Comparison of ENCODE assay signal across 15 cellular contexts in the genomic region with DNA sequence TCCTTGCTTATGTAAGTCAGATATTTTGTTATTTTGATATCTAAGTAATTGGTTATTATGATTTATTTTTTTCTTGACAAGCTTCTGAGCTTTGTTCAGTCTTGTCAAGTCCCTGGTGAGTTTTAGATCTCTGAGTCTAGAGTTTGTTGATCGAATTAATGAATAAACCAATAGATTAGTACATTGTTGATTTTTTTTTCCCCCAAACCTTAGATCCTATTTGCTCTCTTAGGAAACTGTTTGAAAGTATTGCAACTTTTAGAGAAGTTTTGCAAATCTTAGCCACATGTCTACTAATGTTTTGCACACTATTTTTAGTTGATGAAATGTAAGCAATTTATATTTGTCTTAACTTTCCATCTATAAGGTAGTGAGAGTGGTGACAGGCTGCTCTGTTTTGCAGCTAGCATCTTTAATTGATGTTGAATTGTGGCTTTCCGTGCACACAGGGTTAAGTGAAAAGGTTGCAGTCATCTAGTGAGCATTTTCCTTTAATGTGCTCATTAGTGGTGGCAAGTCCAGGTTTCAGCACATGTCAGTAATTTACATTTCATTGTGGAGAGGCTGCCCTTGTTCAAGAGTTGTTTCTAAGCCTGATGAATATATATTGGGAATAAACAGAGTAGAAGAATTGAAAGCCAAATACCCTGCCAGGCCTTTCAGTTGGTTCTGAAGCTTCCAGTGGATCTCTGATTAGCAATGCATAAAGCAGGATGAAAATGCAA.
"Had no signal": no experiment of that assay in that cellular context is flagged by ENCODE, and none has a peak within 500 bp of the region (broad histone marks: within the 10 kb centered on the region; RNA-seq: fewer than 3 reads in every experiment).

No MANE protein-coding gene starts in this region.

- H3K4me3 ChIP-seq: body of pancreas, pancreas had no signal

- H3K4me1 Mint-ChIP-seq: activated B cell treated with CpG ODN at 0.5 μM for 24 hours; activated CD4-positive, alpha-beta T cell treated with anti-CD3 and anti-CD28 coated beads, Interleukin-2, amount 10 ng/mL, durations not matched to agents 24 days and 14 days; central memory CD8-positive, alpha-beta T cell had no signal

- H3K27ac ChIP-seq: body of pancreas, pancreas had no signal

- H3K4me3 Mint-ChIP-seq: activated B cell treated with CpG ODN at 0.5 μM for 24 hours; activated CD4-positive, alpha-beta T cell treated with anti-CD3 and anti-CD28 coated beads, Interleukin-2, amount 10 ng/mL, durations not matched to agents 24 days and 14 days; activated naive CD4-positive, alpha-beta T cell treated with anti-CD3 and anti-CD28 coated beads for 36 hours; activated T-helper 17 cell treated with anti-CD3 and anti-CD28 coated beads, Interleukin-2, amount 50 U/mL, for 72 hours; central memory CD8-positive, alpha-beta T cell; dendritic cell treated with granulocyte-macrophage colony-stimulating factor and Interleukin-4, amounts not matched to agents 40 ng/mL and 50 ng/mL, for 4 days; nephron; stimulated activated naive CD8-positive, alpha-beta T cell treated with anti-CD3 and anti-CD28 coated beads, Interleukin-15, amount 100 ng/mL, for 72 hours; T-helper 17 cell had no signal

- H3K27me3 Mint-ChIP-seq: activated B cell treated with CpG ODN at 0.5 μM for 24 hours; activated CD4-positive, alpha-beta T cell treated with anti-CD3 and anti-CD28 coated beads, Interleukin-2, amount 10 ng/mL, durations not matched to agents 24 days and 14 days; activated T-helper 17 cell treated with anti-CD3 and anti-CD28 coated beads, Interleukin-2, amount 50 U/mL, for 72 hours; central memory CD8-positive, alpha-beta T cell; dendritic cell treated with granulocyte-macrophage colony-stimulating factor and Interleukin-4, amounts not matched to agents 40 ng/mL and 50 ng/mL, for 4 days; stimulated activated naive CD8-positive, alpha-beta T cell treated with anti-CD3 and anti-CD28 coated beads, Interleukin-15, amount 100 ng/mL, for 72 hours; T-helper 17 cell had no signal

- DNase-seq: activated B cell treated with CpG ODN at 0.5 μM for 24 hours; activated CD4-positive, alpha-beta T cell treated with anti-CD3 and anti-CD28 coated beads, Interleukin-2, amount 10 ng/mL, durations not matched to agents 24 days and 14 days; activated naive CD4-positive, alpha-beta T cell treated with anti-CD3 and anti-CD28 coated beads for 36 hours; activated T-cell treated with anti-CD3 and anti-CD28 coated beads for 4 hours; body of pancreas; erythroblast; pancreas; stimulated activated CD4-positive, alpha-beta T cell treated with anti-CD3 and anti-CD28 coated beads, Interleukin-15, amount 100 ng/mL, for 24 hours; stimulated activated CD4-positive, alpha-beta T cell treated with anti-CD3 and anti-CD28 coated beads, Interleukin-4, amount 100 ng/mL, for 24 hours; stimulated activated naive CD8-positive, alpha-beta T cell treated with anti-CD3 and anti-CD28 coated beads, Interleukin-15, amount 100 ng/mL, for 72 hours; T-helper 17 cell had no signal

- H3K9me3 ChIP-seq: body of pancreas, pancreas had no signal

- H3K27me3 ChIP-seq: body of pancreas, pancreas had no signal

- H3K27ac Mint-ChIP-seq: activated B cell treated with CpG ODN at 0.5 μM for 24 hours; activated CD4-positive, alpha-beta T cell treated with anti-CD3 and anti-CD28 coated beads, Interleukin-2, amount 10 ng/mL, durations not matched to agents 24 days and 14 days; activated naive CD4-positive, alpha-beta T cell treated with anti-CD3 and anti-CD28 coated beads for 36 hours; activated T-helper 17 cell treated with anti-CD3 and anti-CD28 coated beads, Interleukin-2, amount 50 U/mL, for 72 hours; dendritic cell treated with granulocyte-macrophage colony-stimulating factor and Interleukin-4, amounts not matched to agents 40 ng/mL and 50 ng/mL, for 4 days; stimulated activated naive CD8-positive, alpha-beta T cell treated with anti-CD3 and anti-CD28 coated beads, Interleukin-15, amount 100 ng/mL, for 72 hours; T-helper 17 cell had no signal

- H3K36me3 ChIP-seq: pancreas had no signal

- H3K9me3 Mint-ChIP-seq: activated B cell treated with CpG ODN at 0.5 μM for 24 hours; activated CD4-positive, alpha-beta T cell treated with anti-CD3 and anti-CD28 coated beads, Interleukin-2, amount 10 ng/mL, durations not matched to agents 24 days and 14 days; central memory CD8-positive, alpha-beta T cell; dendritic cell treated with granulocyte-macrophage colony-stimulating factor and Interleukin-4, amounts not matched to agents 40 ng/mL and 50 ng/mL, for 4 days; nephron had no signal

- ATAC-seq: activated T-helper 17 cell treated with anti-CD3 and anti-CD28 coated beads, Interleukin-2, amount 50 U/mL, for 72 hours; body of pancreas; pancreas; stimulated activated naive CD8-positive, alpha-beta T cell treated with anti-CD3 and anti-CD28 coated beads, Interleukin-15, amount 100 ng/mL, for 72 hours; T-helper 17 cell had no signal
